Comparison of ENCODE assay signal across 13 cellular contexts in genomic region chr4:38154251-38154650, GRCh38.
A peak's percentile ranks its signal among the peaks of the same experiment; 100 is the strongest.
DNase-seq lines count a peak whose midpoint lies in the region; ATAC-seq, FAIRE-seq and TF ChIP-seq lines count a peak whose summit lies in the region.
"Had no signal": no experiment of that assay in that cellular context is flagged by ENCODE, and none has a peak within 500 bp of the region (broad histone marks: within the 10 kb centered on the region; RNA-seq: fewer than 3 reads in every experiment).

No MANE protein-coding gene starts in this region.

- TF ChIP-seq EP300 in A549 (IDR thresholded peaks at IDR 0.05), result no peak

- no peak for FAIRE-seq in A549 (lab: Jason Lieb, UNC)
- FAIRE-seq: endometrium had no signal

- intact Hi-C loops in activated CD4-positive, alpha-beta memory T cell treated with anti-CD3 and anti-CD28 coated beads for 36 hours (cut with micrococcal nuclease), result no loop called here

- ATAC-seq in A549 (no peak), HG03457 (IDR thresholded peaks at IDR 0.05; ENCODE audit: unreplicated experiment) (no peak), GM21737 (IDR thresholded peaks at IDR 0.05; ENCODE audit: unreplicated experiment) (no peak), GM18868 (IDR thresholded peaks at IDR 0.05; ENCODE audit: unreplicated experiment) (no peak)

- no peak overlapping the region for H3K27ac Mint-ChIP-seq in activated CD4-positive, alpha-beta memory T cell treated with anti-CD3 and anti-CD28 coated beads for 36 hours

- DNase-seq in DMS 273 (lab: John Stamatoyannopoulos, UW; ENCODE audit: unreplicated experiment), result peak; percentile 7
- DNase-seq in DMS 273 treated with DMSO at 0.1 percent for 48 hours (lab: John Stamatoyannopoulos, UW), result no peak
- no peak for DNase-seq in A549 (ENCODE audit: low read depth in 1 of 2, low spot score in 1 of 2)
- DNase-seq in activated CD4-positive, alpha-beta memory T cell treated with anti-CD3 and anti-CD28 coated beads for 36 hours, result peak; percentile 37
- DNase-seq: NCI-H146 had no signal

- no peak overlapping the region for H3K4me3 Mint-ChIP-seq in activated CD4-positive, alpha-beta memory T cell treated with anti-CD3 and anti-CD28 coated beads for 36 hours

- no peaks in the 10 kb centered on the region for H3K27me3 ChIP-seq in muscle layer of colon (ENCODE audit: control insufficient read depth in 1 of 2, insufficient read depth in 2 of 2, low read length in 2 of 2)
- H3K27me3 ChIP-seq: ascending aorta, tibial nerve had no signal

- no peaks in the 10 kb centered on the region for H3K9me3 Mint-ChIP-seq in activated CD4-positive, alpha-beta memory T cell treated with anti-CD3 and anti-CD28 coated beads for 36 hours

- no peaks in the 10 kb centered on the region for H3K27me3 Mint-ChIP-seq in activated CD4-positive, alpha-beta memory T cell treated with anti-CD3 and anti-CD28 coated beads for 36 hours

- peak overlapping the region; percentile 72 to 89 for H3K27ac ChIP-seq in A549
- H3K27ac ChIP-seq in muscle layer of colon (ENCODE audit: low read depth, low read length), result peak overlapping the region; percentile 22
- H3K27ac ChIP-seq: 22Rv1 had no signal

- H3K4me1 ChIP-seq in A549 (peaks cover 42% of the 10 kb centered on the region), muscle layer of colon (ENCODE audit: insufficient read depth, low read length) (no peaks in the 10 kb centered on the region)

- POLR2A ChIA-PET in A549 (lab: Yijun Ruan, JAX), result no interaction called here
- POLR2A ChIA-PET in activated CD4-positive, alpha-beta memory T cell treated with anti-CD3 and anti-CD28 coated beads for 36 hours (lab: Charles Lee), result no interaction called here

- TF ChIP-seq POLR2A in A549 (IDR thresholded peaks at IDR 0.05; ENCODE audit: low read length), result no peak

- no peaks in the 10 kb centered on the region for H3K36me3 ChIP-seq in muscle layer of colon (ENCODE audit: insufficient read depth, low read length)
- H3K36me3 ChIP-seq: ascending aorta, tibial nerve had no signal

- no peaks in the 10 kb centered on the region for H3K36me3 Mint-ChIP-seq in activated CD4-positive, alpha-beta memory T cell treated with anti-CD3 and anti-CD28 coated beads for 36 hours

- TF ChIP-seq RAD21 in A549 (conservative IDR thresholded peaks at IDR 0.05 in 1 of 2, IDR thresholded peaks at IDR 0.05 in 1 of 2), result no peak

- no peak for TF ChIP-seq CTCF in A549 (IDR thresholded peaks at IDR 0.05)

- WGBS in A549 (ENCODE audit: missing lambda C conversion rate), result 78% methylated on average over 5 of the region's 5 CpGs

- peaks cover 37% of the 10 kb centered on the region for H3K4me1 Mint-ChIP-seq in activated CD4-positive, alpha-beta memory T cell treated with anti-CD3 and anti-CD28 coated beads for 36 hours (ENCODE audit: low read depth)

- H3K9me3 ChIP-seq in A549 (no peaks in the 10 kb centered on the region), muscle layer of colon (ENCODE audit: low read length) (no peaks in the 10 kb centered on the region)
- H3K9me3 ChIP-seq: ascending aorta, tibial nerve had no signal

- CTCF ChIA-PET in A549 (lab: Yijun Ruan, JAX), result no interaction called here
- CTCF ChIA-PET in activated CD4-positive, alpha-beta memory T cell treated with anti-CD3 and anti-CD28 coated beads for 36 hours (lab: Charles Lee), result interaction anchor here (1.8 kb wide), 1 partner anchor 26 kb away, joined by 13 read pairs; no protein-coding TSS in a partner anchor

- H3K9ac ChIP-seq in muscle layer of colon (ENCODE audit: low read length), result no peak overlapping the region

- H3K4me2 ChIP-seq in A549, result peak overlapping the region; percentile 56

- H3K4me3 ChIP-seq in A549 (no peak overlapping the region), muscle layer of colon (ENCODE audit: low read depth in 1 of 2, low read length in 2 of 2) (no peak overlapping the region)
- H3K4me3 ChIP-seq: ascending aorta, tibial nerve had no signal

TF ChIP-seq in A549, 52 proteins besides CTCF, POLR2A, EP300 and RAD21:
- TF ChIP-seq REST (IDR thresholded peaks at IDR 0.05) (no peak), FOSL2 (IDR thresholded peaks at IDR 0.05) (no peak), FOSL2 (CRISPR knock-in tag; IDR thresholded peaks at IDR 0.05) (no peak)

Comparison
In these comparisons a context has a peak if more than half of its experiments do, and no peak if none do; other contexts are left out.
1. DNase-seq: peak in DMS 273 (single experiment) and activated CD4-positive, alpha-beta memory T cell treated with anti-CD3 and anti-CD28 coated beads for 36 hours (single experiment); none in DMS 273 treated with DMSO at 0.1 percent for 48 hours (single experiment) and A549 (0 of 2).